8 cellular contexts compared by ENCODE assay signal in genomic region chr5:108747111-108748009, GRCh38. TPM values are rescaled to one million over a fixed set of nuclear protein-coding genes. Genes with fewer than 3 reads are reported as not detected.
DNase-seq lines count a peak whose midpoint lies in the region; ATAC-seq and TF ChIP-seq lines count a peak whose summit lies in the region.

FER (plus strand) TSS chr5:108747897; CDS start chr5:108798183, 50,286 bp downstream.

- peak within 1 kb of the TSS; percentile 78 for H2AFZ ChIP-seq in MM.1S (ENCODE audit: low read length)

- peak; percentile 74 for ATAC-seq in esophagus mucosa
- ATAC-seq in naive thymus-derived CD4-positive, alpha-beta T cell, result peak; percentile 56

- H3F3A ChIP-seq in MM.1S (ENCODE audit: insufficient read depth, low read length), result no peaks in the 10 kb centered on the region

- peak within 1 kb of the TSS; percentile 83 to 100 (median 93) for H3K4me3 Mint-ChIP-seq in naive thymus-derived CD4-positive, alpha-beta T cell

- intact Hi-C loops in naive thymus-derived CD4-positive, alpha-beta T cell (cut with micrococcal nuclease), result loop anchor here (1.0 to 10.0 kb wide), 11 partner anchors 19 to 1991 kb away; partner anchors contain the start of genes FBXL17 (in 2 of the 2), MAN2A1 (in 2 of the 2), SLC25A46 (in 1 of the 2) and TMEM232 (in 1 of the 2)
- intact Hi-C loops in tibial artery (cut with DNase I; ENCODE audit: low total_unique reads), result loop anchor here (1.0 to 10.0 kb wide), 3 partner anchors 19 to 662 kb away; partner anchors contain the start of genes FBXL17 and PJA2

- no peak for TF ChIP-seq CTCF in GM10266 (IDR thresholded peaks at IDR 0.05; ENCODE audit: control insufficient read depth, insufficient read depth, low read depth, missing control alignments)
- TF ChIP-seq CTCF in MM.1S (IDR thresholded peaks at IDR 0.05; ENCODE audit: low read length), result no peak
- TF ChIP-seq CTCF in tibial artery (IDR thresholded peaks at IDR 0.05), result no peak

- POLR2A ChIA-PET in naive thymus-derived CD4-positive, alpha-beta T cell (lab: Charles Lee), result interaction anchor here (0.8 to 1.8 kb wide), 3 partner anchors 13 to 662 kb away, joined by 3 to 11 read pairs (median 6); partner anchors contain the start of gene PJA2

- CTCF ChIA-PET in naive thymus-derived CD4-positive, alpha-beta T cell (lab: Charles Lee), result no interaction called here

- peak within 1 kb of the TSS; percentile 84 for H3K9ac ChIP-seq in MM.1S (ENCODE audit: low read length)

- peak within 1 kb of the TSS; percentile 81 for H3K4me3 ChIP-seq in MM.1S (ENCODE audit: low read length)
- H3K4me3 ChIP-seq in naive thymus-derived CD4-positive, alpha-beta T cell (ENCODE audit: low read length), result peak within 1 kb of the TSS; percentile 91
- H3K4me3 ChIP-seq in tibial artery, result peak within 1 kb of the TSS; percentile 86

- H3K4me1 Mint-ChIP-seq in naive thymus-derived CD4-positive, alpha-beta T cell, result peaks cover 9 to 26% (median 13%) of the 10 kb centered on the region in 7 donors

- H3K36me3 ChIP-seq in MM.1S (replicated peaks; ENCODE audit: insufficient read depth, low read length), result no peaks in the 10 kb centered on the region
- peaks cover 0 to 10% (median 0%) of the 10 kb centered on the region in 3 experiments for H3K36me3 ChIP-seq in naive thymus-derived CD4-positive, alpha-beta T cell (ENCODE audit: control insufficient read depth in 2 of 3, insufficient read depth in 3 of 3, low read length in 3 of 3)
- H3K36me3 ChIP-seq in tibial artery, result no peaks in the 10 kb centered on the region

- H3K9me3 Mint-ChIP-seq in naive thymus-derived CD4-positive, alpha-beta T cell, result no peaks in the 10 kb centered on the region

- peak; percentile 64 for DNase-seq in GM10266 (ENCODE audit: extremely low spot score)
- peak; percentile 80 for DNase-seq in HCEC 1CT
- DNase-seq in MM.1S, result peak; percentile 29
- DNase-seq in activated CD8-positive, alpha-beta memory T cell treated with anti-CD3 and anti-CD28 coated beads, Interleukin-2, amount 50 U/mL, for 24 hours (ENCODE audit: extremely low read depth), result peak; percentile 12
- DNase-seq in naive thymus-derived CD4-positive, alpha-beta T cell, result peak; percentile 11 to 84 (median 71)
- DNase-seq in tibial artery, result peak in 1 of 2 donors; percentile 26
- no peak for DNase-seq in NCI-H2029 treated with DMSO at 0.1 percent for 48 hours (lab: John Stamatoyannopoulos, UW)

- peaks cover 0 to 50% (median 0%) of the 10 kb centered on the region in 5 donors for H3K27me3 Mint-ChIP-seq in naive thymus-derived CD4-positive, alpha-beta T cell

- no peaks in the 10 kb centered on the region for H3K79me2 ChIP-seq in MM.1S (ENCODE audit: low read length)

- peaks cover 0 to 3% (median 0%) of the 10 kb centered on the region in 5 donors for H3K36me3 Mint-ChIP-seq in naive thymus-derived CD4-positive, alpha-beta T cell

- no peaks in the 10 kb centered on the region for H4K20me1 ChIP-seq in MM.1S (ENCODE audit: insufficient read depth, low read length)

- peak within 1 kb of the TSS; percentile 68 for H3K4me2 ChIP-seq in MM.1S (ENCODE audit: low read depth, low read length)

- H3K9me2 ChIP-seq in MM.1S (replicated peaks; ENCODE audit: insufficient read depth, low read length), result no peaks in the 10 kb centered on the region

- H3K27ac ChIP-seq in MM.1S (ENCODE audit: low read length), result peak within 1 kb of the TSS; percentile 73; the same call in 1 of the 2 replicates
- peak within 1 kb of the TSS; percentile 94 for H3K27ac ChIP-seq in naive thymus-derived CD4-positive, alpha-beta T cell (ENCODE audit: low read depth, low read length)
- H3K27ac ChIP-seq in tibial artery, result peak within 1 kb of the TSS; percentile 97 to 99

- H3K27me3 ChIP-seq in MM.1S (replicated peaks; ENCODE audit: insufficient read depth, low read length), result no peaks in the 10 kb centered on the region
- H3K27me3 ChIP-seq in naive thymus-derived CD4-positive, alpha-beta T cell (ENCODE audit: control insufficient read depth in 2 of 2, insufficient read depth in 2 of 2, low read length in 2 of 2), result no peaks in the 10 kb centered on the region
- no peaks in the 10 kb centered on the region for H3K27me3 ChIP-seq in tibial artery

- peaks cover 6% of the 10 kb centered on the region; the same call in 1 of the 2 replicates for H3K4me1 ChIP-seq in MM.1S (ENCODE audit: low read length)
- peaks cover 10 to 12% of the 10 kb centered on the region in 2 donors for H3K4me1 ChIP-seq in naive thymus-derived CD4-positive, alpha-beta T cell (ENCODE audit: control insufficient read depth in 2 of 2, insufficient read depth in 2 of 2, low read length in 2 of 2)
- H3K4me1 ChIP-seq in tibial artery, result peaks cover 0 to 36% (median 3%) of the 10 kb centered on the region in 4 donors

- peak within 1 kb of the TSS; percentile 82 to 98 (median 93) for H3K27ac Mint-ChIP-seq in naive thymus-derived CD4-positive, alpha-beta T cell

- no peaks in the 10 kb centered on the region for H3K9me3 ChIP-seq in MM.1S (replicated peaks; ENCODE audit: insufficient read depth, low read length)
- H3K9me3 ChIP-seq in naive thymus-derived CD4-positive, alpha-beta T cell (ENCODE audit: control insufficient read depth in 2 of 3, low read length in 3 of 3), result no peaks in the 10 kb centered on the region
- no peaks in the 10 kb centered on the region for H3K9me3 ChIP-seq in tibial artery

RNA-seq across cellular contexts. Expression of gene FER, which starts in this region (rescaled TPM):
- 20.4 TPM for total RNA-seq in esophagus mucosa
- total RNA-seq in naive thymus-derived CD4-positive, alpha-beta T cell, result 10 to 100 TPM in 4 of 5 experiments, 1 to 10 TPM in 1; 2.7 to 17.6 (median 15.4) TPM
- 10 to 100 TPM; 10.8 to 11.1 TPM for polyA plus RNA-seq in naive thymus-derived CD4-positive, alpha-beta T cell
